Comparison of ENCODE assay signal across 8 cellular contexts in the genomic region with DNA sequence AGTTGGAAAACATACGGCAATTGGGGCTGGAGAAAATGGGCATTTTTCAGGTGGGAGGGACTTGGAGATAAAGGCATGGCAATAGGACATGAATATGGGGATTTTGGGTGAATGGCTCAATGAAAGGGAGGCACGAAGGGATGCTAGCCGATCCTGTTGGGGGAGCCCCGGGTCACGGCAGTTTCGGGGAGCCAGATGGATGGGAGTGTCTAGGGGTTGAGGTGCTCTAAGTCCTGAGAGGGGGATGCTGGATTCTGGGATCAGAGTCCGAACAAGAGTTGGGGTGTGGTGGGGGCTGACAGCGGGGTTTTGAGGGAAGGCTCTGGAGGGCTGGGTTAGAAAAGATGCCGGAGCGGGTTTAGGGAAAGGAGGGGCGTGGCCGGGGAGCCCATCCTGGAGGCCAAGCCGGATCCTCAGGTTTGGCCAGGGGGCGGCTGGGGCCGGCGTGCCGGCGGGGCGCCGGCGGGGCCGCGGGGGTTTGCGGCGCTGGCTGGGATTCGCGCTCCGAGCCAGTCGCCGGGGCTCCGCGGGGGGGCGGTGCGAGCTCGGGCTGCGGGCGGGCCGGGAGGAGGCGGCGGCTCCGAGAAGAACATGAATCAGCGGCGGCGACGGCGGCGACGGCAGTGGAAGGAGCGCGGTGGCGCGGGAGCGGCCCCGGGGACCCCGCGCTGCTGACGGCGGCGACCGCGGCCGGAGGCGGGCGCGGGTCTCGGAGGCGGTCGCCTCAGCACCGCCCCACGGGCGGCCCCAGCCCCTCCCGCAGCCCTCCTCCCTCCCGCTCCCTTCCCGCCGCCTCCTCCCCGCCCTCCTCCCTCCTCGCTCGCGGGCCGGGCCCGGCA. TPM values are rescaled to one million over a fixed set of nuclear protein-coding genes. Genes with fewer than 3 reads are reported as not detected.
DNase-seq lines count a peak whose midpoint lies in the region; ATAC-seq lines count a peak whose summit lies in the region.

A gene (plus strand): TSS at position 813 of the 839 bp plus-strand sequence. CDS start 46 bp downstream, outside the sequence.

- H3K36me3 Mint-ChIP-seq in activated T-cell treated with anti-CD3 and anti-CD28 coated beads, Interleukin-2, amount 50 U/mL, for 4 hours (ENCODE audit: insufficient read depth), result no peaks in the 10 kb centered on the region

- peak within 1 kb of the TSS; percentile 83 for H3K4me3 Mint-ChIP-seq in activated T-cell treated with anti-CD3 and anti-CD28 coated beads, Interleukin-2, amount 50 U/mL, for 4 hours

- peak; percentile 70 to 77 for ATAC-seq in activated T-cell treated with anti-CD3 and anti-CD28 coated beads, Interleukin-2, amount 50 U/mL, for 4 hours
- ATAC-seq in esophagus mucosa (peak; percentile 48), HG03469 (IDR thresholded peaks at IDR 0.05; ENCODE audit: unreplicated experiment) (no peak)

- peaks cover 21% of the 10 kb centered on the region for H3K27me3 Mint-ChIP-seq in activated T-cell treated with anti-CD3 and anti-CD28 coated beads, Interleukin-2, amount 50 U/mL, for 4 hours (ENCODE audit: low read depth)

- no peaks in the 10 kb centered on the region for H3K9me3 Mint-ChIP-seq in activated T-cell treated with anti-CD3 and anti-CD28 coated beads, Interleukin-2, amount 50 U/mL, for 4 hours

- H3K4me1 Mint-ChIP-seq in activated T-cell treated with anti-CD3 and anti-CD28 coated beads, Interleukin-2, amount 50 U/mL, for 4 hours (ENCODE audit: low read depth), result peaks cover 18% of the 10 kb centered on the region

- DNase-seq in NCI-H345 (lab: John Stamatoyannopoulos, UW), result peak; percentile 48
- no peak for DNase-seq in NCI-H345 treated with DMSO at 0.1 percent for 48 hours (lab: John Stamatoyannopoulos, UW; ENCODE audit: unreplicated experiment)
- DNase-seq in NOMO-1 treated with DMSO at 0.1 percent for 48 hours (lab: John Stamatoyannopoulos, UW; ENCODE audit: unreplicated experiment), result peak; percentile 19
- peak; percentile 73 for DNase-seq in activated T-cell treated with anti-CD3 and anti-CD28 coated beads, Interleukin-2, amount 50 U/mL, for 4 hours
- peak; percentile 50 for DNase-seq in myocyte (ENCODE audit: low read depth)
- DNase-seq in stimulated activated CD8-positive, alpha-beta memory T cell treated with anti-CD3 and anti-CD28 coated beads, Interleukin-7, amount 100 ng/mL, for 1 hour (ENCODE audit: low read depth in 2 of 2), result peak; percentile 45 to 51

RNA-seq across cellular contexts. Expression of the gene that starts here (rescaled TPM):
- 1 to 10 TPM; 2.2 to 2.9 (median 2.3) TPM for total RNA-seq in activated T-cell treated with anti-CD3 and anti-CD28 coated beads, Interleukin-2, amount 50 U/mL, for 4 hours
- total RNA-seq in esophagus mucosa, result 13.4 TPM
- total RNA-seq in myocyte, result 3.9 and 9.6 TPM in 2 replicates
- polyA plus RNA-seq in myocyte (2012), result 12.4 TPM
